8 cellular contexts compared by ENCODE assay signal in the genomic region with DNA sequence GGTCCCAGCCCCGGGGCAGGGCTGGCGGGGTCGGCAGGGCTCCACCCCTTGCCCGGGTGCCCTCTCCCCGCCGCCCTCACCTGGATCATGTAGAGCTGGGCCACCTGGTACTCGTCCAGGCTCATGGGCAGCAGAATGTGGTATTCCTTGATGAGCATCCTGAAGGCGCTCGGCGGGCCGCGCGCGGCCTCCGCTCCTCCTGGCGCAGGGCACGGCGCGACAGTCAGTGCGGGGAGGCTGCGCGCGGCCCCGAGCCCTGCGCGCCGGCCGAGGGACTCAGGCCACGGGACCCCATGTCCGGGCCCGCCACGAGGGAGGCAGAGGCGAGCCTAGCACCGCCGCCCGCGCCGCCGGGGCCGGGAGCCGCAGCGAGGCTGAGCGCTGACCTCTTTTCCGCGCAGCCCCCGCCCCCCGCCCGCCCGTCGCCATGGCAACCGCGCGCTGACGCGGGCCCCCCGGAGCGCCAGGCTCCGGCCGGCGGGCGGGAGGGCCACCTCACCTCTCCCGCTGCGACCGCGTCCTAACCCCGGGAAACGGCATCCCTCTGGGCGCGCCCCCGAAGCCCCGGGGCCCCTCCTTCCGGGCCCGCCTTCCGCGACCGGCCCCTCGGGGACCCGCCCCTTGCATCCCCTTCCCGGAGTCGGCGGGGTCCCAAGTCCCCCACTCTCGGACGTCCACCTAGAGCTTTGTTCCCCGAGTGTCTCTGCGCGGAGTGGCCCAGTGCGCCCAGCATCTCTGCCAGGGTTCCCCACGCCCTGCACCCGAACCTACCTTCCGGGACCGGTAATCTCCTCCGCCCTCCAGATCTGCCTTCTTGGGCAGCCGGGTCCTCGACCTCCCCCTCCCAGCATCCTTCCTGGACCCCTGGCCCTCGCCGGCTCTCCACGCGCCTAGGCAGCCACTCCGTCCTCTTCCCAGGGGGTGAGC. TPM values are rescaled to one million over a fixed set of nuclear protein-coding genes. Genes with fewer than 3 reads are reported as not detected.
DNase-seq lines count a peak whose midpoint lies in the region; ATAC-seq and TF ChIP-seq lines count a peak whose summit lies in the region.

No MANE protein-coding gene starts in this region.

- peak in 1 of 3 donors; percentile 36 for TF ChIP-seq POLR2A in body of pancreas (IDR thresholded peaks at IDR 0.05)

- H3K27me3 Mint-ChIP-seq in activated CD4-positive, alpha-beta T cell treated with anti-CD3 and anti-CD28 coated beads, Interleukin-2, amount 10 ng/mL, durations not matched to agents 24 days and 14 days = no peaks in the 10 kb centered on the region
- no peaks in the 10 kb centered on the region for H3K27me3 Mint-ChIP-seq in stimulated activated naive CD8-positive, alpha-beta T cell treated with anti-CD3 and anti-CD28 coated beads, Interleukin-15, Interleukin-2, amounts not matched to agents 100 ng/mL and 50 ng/mL, for 24 hours

- H3K27ac ChIP-seq in Panc1 (ENCODE audit: low read length) = peak overlapping the region; percentile 78
- H3K27ac ChIP-seq in body of pancreas = peak overlapping the region; percentile 97 to 99 (median 98)

- no peak for TF ChIP-seq CTCF in Panc1 (IDR thresholded peaks at IDR 0.05)
- no peak for TF ChIP-seq CTCF in body of pancreas (IDR thresholded peaks at IDR 0.05)

- intact Hi-C loops in activated CD4-positive, alpha-beta T cell treated with anti-CD3 and anti-CD28 coated beads, Interleukin-2, amount 10 ng/mL, durations not matched to agents 24 days and 14 days (cut with micrococcal nuclease) = no loop called here
- intact Hi-C loops in Panc1 (cut with micrococcal nuclease; ENCODE audit: unreplicated experiment) (no loop called here), body of pancreas (cut with DNase I) (no loop called here)

- H3K27ac Mint-ChIP-seq in activated CD4-positive, alpha-beta T cell treated with anti-CD3 and anti-CD28 coated beads, Interleukin-2, amount 10 ng/mL, durations not matched to agents 24 days and 14 days = peak overlapping the region; percentile 82
- peak overlapping the region; percentile 82 for H3K27ac Mint-ChIP-seq in stimulated activated naive CD8-positive, alpha-beta T cell treated with anti-CD3 and anti-CD28 coated beads, Interleukin-15, Interleukin-2, amounts not matched to agents 100 ng/mL and 50 ng/mL, for 24 hours

- no TSS peak for BruUV-seq in Panc1 (replicated peaks; lab: Mats Ljungman, UMichigan)

- H3K4me1 ChIP-seq in Panc1 (ENCODE audit: control insufficient read depth, insufficient read depth, low read length) (peaks cover 23% of the 10 kb centered on the region), body of pancreas (peaks cover 50% of the 10 kb centered on the region)

- WGBS in body of pancreas, 2 donors = 0 to 4% methylated on average over 8 to 67 of the region's 99 CpGs

- H3K4me1 Mint-ChIP-seq in activated CD4-positive, alpha-beta T cell treated with anti-CD3 and anti-CD28 coated beads, Interleukin-2, amount 10 ng/mL, durations not matched to agents 24 days and 14 days = peaks cover 47% of the 10 kb centered on the region
- H3K4me1 Mint-ChIP-seq in stimulated activated naive CD8-positive, alpha-beta T cell treated with anti-CD3 and anti-CD28 coated beads, Interleukin-15, Interleukin-2, amounts not matched to agents 100 ng/mL and 50 ng/mL, for 24 hours (ENCODE audit: low read depth) = peaks cover 53% of the 10 kb centered on the region

- in situ Hi-C loops in Panc1 (cut with HindIII; ENCODE audit: low pct_unique_long_range_greater_than_20kb, low sequenced_read_pairs) = no loop called here

- H3K9me3 Mint-ChIP-seq in activated CD4-positive, alpha-beta T cell treated with anti-CD3 and anti-CD28 coated beads, Interleukin-2, amount 10 ng/mL, durations not matched to agents 24 days and 14 days = peaks cover 3% of the 10 kb centered on the region
- H3K9me3 Mint-ChIP-seq in stimulated activated naive CD8-positive, alpha-beta T cell treated with anti-CD3 and anti-CD28 coated beads, Interleukin-15, Interleukin-2, amounts not matched to agents 100 ng/mL and 50 ng/mL, for 24 hours = no peaks in the 10 kb centered on the region

- POLR2A ChIA-PET in Panc1 (lab: Charles Lee) = no interaction called here

- CTCF ChIA-PET in Panc1 (lab: Charles Lee) = no interaction called here

- ATAC-seq in Panc1 (no peak), body of pancreas (no peak), GM21737 (IDR thresholded peaks at IDR 0.05; ENCODE audit: unreplicated experiment) (no peak), HG03039 (IDR thresholded peaks at IDR 0.05; ENCODE audit: unreplicated experiment) (no peak)

- peak; percentile 85 for DNase-seq in activated CD4-positive, alpha-beta T cell treated with anti-CD3 and anti-CD28 coated beads, Interleukin-2, amount 10 ng/mL, durations not matched to agents 24 days and 14 days
- no peak for DNase-seq in activated CD4-positive, alpha-beta T cell treated with anti-CD3 and anti-CD28 coated beads for 1 hour
- DNase-seq in Panc1 (ENCODE audit: low read depth, low spot score) (no peak), body of pancreas (peak; percentile 34 to 50 (median 44)), left kidney (ENCODE audit: low read depth, low spot score) (peak; percentile 73)

- peak overlapping the region; percentile 95 for H3K4me3 Mint-ChIP-seq in activated CD4-positive, alpha-beta T cell treated with anti-CD3 and anti-CD28 coated beads, Interleukin-2, amount 10 ng/mL, durations not matched to agents 24 days and 14 days
- H3K4me3 Mint-ChIP-seq in stimulated activated naive CD8-positive, alpha-beta T cell treated with anti-CD3 and anti-CD28 coated beads, Interleukin-15, Interleukin-2, amounts not matched to agents 100 ng/mL and 50 ng/mL, for 24 hours = peak overlapping the region; percentile 89

- H3K27me3 ChIP-seq in Panc1 (ENCODE audit: control insufficient read depth, insufficient read depth, low read length) = no peaks in the 10 kb centered on the region
- no peaks in the 10 kb centered on the region for H3K27me3 ChIP-seq in body of pancreas

- H3K4me3 ChIP-seq in Panc1 (ENCODE audit: low read depth in 2 of 2, low read length in 2 of 2) (peak overlapping the region; percentile 67 to 90), body of pancreas (peak overlapping the region; percentile 28 to 34)

- H3K9me3 ChIP-seq in Panc1 (ENCODE audit: control insufficient read depth, insufficient read depth, low read depth, low read length) (no peaks in the 10 kb centered on the region), body of pancreas (no peaks in the 10 kb centered on the region)

- peaks cover 40% of the 10 kb centered on the region for H3K36me3 Mint-ChIP-seq in activated CD4-positive, alpha-beta T cell treated with anti-CD3 and anti-CD28 coated beads, Interleukin-2, amount 10 ng/mL, durations not matched to agents 24 days and 14 days (ENCODE audit: low read depth)
- peaks cover 33% of the 10 kb centered on the region for H3K36me3 Mint-ChIP-seq in stimulated activated naive CD8-positive, alpha-beta T cell treated with anti-CD3 and anti-CD28 coated beads, Interleukin-15, Interleukin-2, amounts not matched to agents 100 ng/mL and 50 ng/mL, for 24 hours (ENCODE audit: low read depth)

- H3K36me3 ChIP-seq in Panc1 (ENCODE audit: control insufficient read depth, insufficient read depth, low read length) (no peaks in the 10 kb centered on the region; the same call in 1 of the 2 replicates), body of pancreas (replicated peaks in 1 of 2; ENCODE audit: insufficient read depth in 1 of 2, low read depth in 2 of 2) (peaks cover 0 to 3% of the 10 kb centered on the region in 2 donors)

RNA-seq across cellular contexts. Expression of gene PITPNM1, which starts 0.9 kb away (rescaled TPM):
- 126 and 128 TPM in 2 replicates for total RNA-seq in activated CD4-positive, alpha-beta T cell treated with anti-CD3 and anti-CD28 coated beads, Interleukin-2, amount 10 ng/mL, durations not matched to agents 24 days and 14 days
- 70.4 TPM for total RNA-seq in Panc1 (2021; ENCODE audit: unreplicated experiment)
- 78.0 TPM for polyA plus RNA-seq in Panc1 (2012; ENCODE audit: insufficient read length)
- total RNA-seq in body of pancreas = 10 to 100 TPM in 1 of 2 donors, 1 to 10 TPM in 1; 8.6 to 24.4 TPM

RNA-seq across cellular contexts. Expression of gene CDK2AP2, which starts 3.7 kb away (rescaled TPM):
- 93.5 and 97.9 TPM in 2 replicates for total RNA-seq in activated CD4-positive, alpha-beta T cell treated with anti-CD3 and anti-CD28 coated beads, Interleukin-2, amount 10 ng/mL, durations not matched to agents 24 days and 14 days
- 76.1 TPM for total RNA-seq in Panc1 (2021; ENCODE audit: unreplicated experiment)
- 150 TPM for polyA plus RNA-seq in Panc1 (2012; ENCODE audit: insufficient read length)
- total RNA-seq in body of pancreas = 10 to 100 TPM; 56.7 to 59.4 TPM

RNA-seq across cellular contexts. Expression of gene CABP2, which starts 19.0 kb away (rescaled TPM):
- not detected in 2 replicates for total RNA-seq in activated CD4-positive, alpha-beta T cell treated with anti-CD3 and anti-CD28 coated beads, Interleukin-2, amount 10 ng/mL, durations not matched to agents 24 days and 14 days
- total RNA-seq in Panc1 (2021; ENCODE audit: unreplicated experiment) (not detected), body of pancreas (not detected)
- polyA plus RNA-seq in Panc1 (2012; ENCODE audit: insufficient read length) = not detected

RNA-seq across cellular contexts. Expression of gene AIP, which starts 21.5 kb away (rescaled TPM):
- total RNA-seq in activated CD4-positive, alpha-beta T cell treated with anti-CD3 and anti-CD28 coated beads, Interleukin-2, amount 10 ng/mL, durations not matched to agents 24 days and 14 days = 186 and 189 TPM in 2 replicates
- 87.8 TPM for total RNA-seq in Panc1 (2021; ENCODE audit: unreplicated experiment)
- polyA plus RNA-seq in Panc1 (2012; ENCODE audit: insufficient read length) = 178 TPM
- 10 to 100 TPM; 21.4 to 39.7 TPM for total RNA-seq in body of pancreas

RNA-seq across cellular contexts. Expression of gene TMEM134, which starts 35.2 kb away (rescaled TPM):
- total RNA-seq in activated CD4-positive, alpha-beta T cell treated with anti-CD3 and anti-CD28 coated beads, Interleukin-2, amount 10 ng/mL, durations not matched to agents 24 days and 14 days = 56.8 and 58.3 TPM in 2 replicates
- 65.0 TPM for total RNA-seq in Panc1 (2021; ENCODE audit: unreplicated experiment)
- 100 TPM for polyA plus RNA-seq in Panc1 (2012; ENCODE audit: insufficient read length)
- 100 to 1,000 TPM in 1 of 2 donors, 10 to 100 TPM in 1; 69.5 to 118 TPM for total RNA-seq in body of pancreas

Comparison
In these comparisons a context has a peak if more than half of its experiments do, and no peak if none do; other contexts are left out.
1. DNase-seq: peak in activated CD4-positive, alpha-beta T cell treated with anti-CD3 and anti-CD28 coated beads, Interleukin-2, amount 10 ng/mL, durations not matched to agents 24 days and 14 days (single experiment), body of pancreas (4 of 4) and left kidney (single experiment); none in activated CD4-positive, alpha-beta T cell treated with anti-CD3 and anti-CD28 coated beads for 1 hour (single experiment) and Panc1 (single experiment).